10 cellular contexts compared by ENCODE assay signal in the genomic region with DNA sequence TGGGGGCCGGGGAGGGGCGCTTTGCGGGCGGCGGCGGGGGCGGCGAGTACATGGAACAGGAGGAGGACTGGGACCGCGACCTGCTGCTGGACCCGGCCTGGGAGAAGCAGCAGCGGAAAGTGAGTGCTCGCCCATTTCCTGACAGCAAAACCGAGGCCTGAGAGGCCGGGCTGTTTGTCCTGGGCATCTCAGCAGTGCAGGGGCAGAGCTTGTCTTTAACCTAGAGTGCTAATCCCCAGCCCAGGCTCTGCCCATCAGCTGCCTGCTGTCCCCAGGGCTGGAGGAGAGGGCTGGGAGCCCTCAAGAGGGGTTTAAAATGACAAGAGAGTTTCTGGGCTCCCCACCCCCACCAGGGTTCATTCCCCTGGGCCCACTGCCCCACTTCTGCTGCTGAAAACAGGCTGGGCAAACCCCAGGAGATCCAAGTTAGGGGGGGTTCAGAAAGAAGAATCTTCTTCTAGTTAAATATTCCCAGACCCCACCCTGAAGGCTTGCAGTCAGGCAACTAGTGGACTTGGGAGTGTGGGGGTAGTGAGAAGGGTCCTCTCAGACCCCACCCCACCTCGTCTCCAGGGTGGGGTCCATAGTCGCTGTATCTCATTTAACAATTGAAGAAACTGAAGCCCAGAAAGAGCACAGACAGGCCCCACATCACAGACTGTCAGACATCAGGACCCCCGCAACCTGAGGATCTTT. TPM values are rescaled to one million over a fixed set of nuclear protein-coding genes. Genes with fewer than 3 reads are reported as not detected.
DNase-seq lines count a peak whose midpoint lies in the region; ATAC-seq and TF ChIP-seq lines count a peak whose summit lies in the region.
"Had no signal": no experiment of that assay in that cellular context is flagged by ENCODE, and none has a peak within 500 bp of the region (broad histone marks: within the 10 kb centered on the region; RNA-seq: fewer than 3 reads in every experiment).

No MANE protein-coding gene starts in this region.

- H3K27ac Mint-ChIP-seq in activated CD4-positive, alpha-beta memory T cell treated with anti-CD3 and anti-CD28 coated beads for 36 hours: no peak overlapping the region

- in situ Hi-C loops in transverse colon (cut with MboI; ENCODE audit: low pct_ligation_motif_present in 1 of 4, low pct_unique_long_range_greater_than_20kb in 1 of 4, low sequenced_read_pairs in 3 of 4): no loop called here

- no peaks in the 10 kb centered on the region for H3K9me3 ChIP-seq in right atrium auricular region
- no peaks in the 10 kb centered on the region for H3K9me3 ChIP-seq in iPS-20b (ENCODE audit: insufficient read depth, low read depth, low read length)
- no peaks in the 10 kb centered on the region for H3K9me3 ChIP-seq in transverse colon

- ATAC-seq in Right ventricle myocardium inferior: no peak
- ATAC-seq in GM21526 (IDR thresholded peaks at IDR 0.05; ENCODE audit: low FRiP score, unreplicated experiment): no peak
- ATAC-seq in foreskin keratinocyte: no peak

- CTCF ChIA-PET in activated CD4-positive, alpha-beta memory T cell treated with anti-CD3 and anti-CD28 coated beads for 36 hours (lab: Charles Lee): interaction anchor here (1.6 to 4.6 kb wide), 2 partner anchors 45 to 131 kb away, joined by 8 to 44 read pairs; a partner anchor contains a TSS

- H3K4me3 Mint-ChIP-seq in activated CD4-positive, alpha-beta memory T cell treated with anti-CD3 and anti-CD28 coated beads for 36 hours: peak overlapping the region; percentile 80

- no peaks in the 10 kb centered on the region for H3K27me3 Mint-ChIP-seq in activated CD4-positive, alpha-beta memory T cell treated with anti-CD3 and anti-CD28 coated beads for 36 hours

- H3K27me3 ChIP-seq in right atrium auricular region: no peaks in the 10 kb centered on the region
- no peaks in the 10 kb centered on the region for H3K27me3 ChIP-seq in iPS-20b (ENCODE audit: insufficient read depth, low read length)
- H3K27me3 ChIP-seq in transverse colon: peaks cover 11% of the 10 kb centered on the region
- H3K27me3 ChIP-seq in foreskin keratinocyte: peaks cover 33% of the 10 kb centered on the region

- WGBS in transverse colon (ENCODE audit: low coverage in 1 of 2), 2 donors: 35 to 80% methylated on average over 1 to 18 of the region's 18 CpGs

- peaks cover 0 to 45% of the 10 kb centered on the region in 2 donors for H3K4me1 ChIP-seq in right atrium auricular region
- H3K4me1 ChIP-seq in iPS-20b (ENCODE audit: insufficient read depth, low read length): peaks cover 12% of the 10 kb centered on the region
- H3K4me1 ChIP-seq in transverse colon: peaks cover 6 to 30% (median 19%) of the 10 kb centered on the region in 4 donors
- peaks cover 3% of the 10 kb centered on the region for H3K4me1 ChIP-seq in foreskin keratinocyte

- TF ChIP-seq POLR2A in transverse colon (IDR thresholded peaks at IDR 0.05): no peak

- H3K36me3 ChIP-seq in right atrium auricular region (peaks cover 2% of the 10 kb centered on the region), iPS-20b (ENCODE audit: insufficient read depth, low read depth, low read length) (no peaks in the 10 kb centered on the region), transverse colon (no peaks in the 10 kb centered on the region)

- H3K36me3 Mint-ChIP-seq in activated CD4-positive, alpha-beta memory T cell treated with anti-CD3 and anti-CD28 coated beads for 36 hours: no peaks in the 10 kb centered on the region

- no peak for TF ChIP-seq EP300 in transverse colon (IDR thresholded peaks at IDR 0.05; ENCODE audit: low read depth)

- POLR2A ChIA-PET in activated CD4-positive, alpha-beta memory T cell treated with anti-CD3 and anti-CD28 coated beads for 36 hours (lab: Charles Lee): interaction anchor here (1.1 to 2.2 kb wide), 6 partner anchors 8 to 131 kb away, joined by 3 to 16 read pairs (median 4); a partner anchor contains a TSS

- H3K4me1 Mint-ChIP-seq in activated CD4-positive, alpha-beta memory T cell treated with anti-CD3 and anti-CD28 coated beads for 36 hours (ENCODE audit: low read depth): peaks cover 14% of the 10 kb centered on the region

- H3K4me3 ChIP-seq in right atrium auricular region (peak overlapping the region in 1 of 2 donors; percentile 91), iPS-20b (ENCODE audit: low read length) (peak overlapping the region; percentile 77), transverse colon (peak overlapping the region in 2 of 4 donors; percentile 86 to 92)

- no peak for TF ChIP-seq CTCF in right atrium auricular region (IDR thresholded peaks at IDR 0.05)
- TF ChIP-seq CTCF in transverse colon (IDR thresholded peaks at IDR 0.05): no peak
- no peak for TF ChIP-seq CTCF in foreskin keratinocyte (conservative IDR thresholded peaks at IDR 0.05)

- H3K9ac ChIP-seq in iPS-20b (ENCODE audit: low read depth, low read length): peak overlapping the region; percentile 53; the same call in 1 of the 2 replicates

- intact Hi-C loops in Right ventricle myocardium inferior (cut with DNase I): loop anchor here (1.0 kb wide), 1 partner anchor 81 kb away; a partner anchor contains a TSS
- intact Hi-C loops in activated CD4-positive, alpha-beta memory T cell treated with anti-CD3 and anti-CD28 coated beads for 36 hours (cut with micrococcal nuclease): loop anchor here (1.0 to 5.0 kb wide), 6 partner anchors 46 to 295 kb away; a partner anchor contains a TSS
- intact Hi-C loops in transverse colon (cut with DNase I; ENCODE audit: low total_unique reads): no loop called here

- no peaks in the 10 kb centered on the region for H3K9me3 Mint-ChIP-seq in activated CD4-positive, alpha-beta memory T cell treated with anti-CD3 and anti-CD28 coated beads for 36 hours

- H3K27ac ChIP-seq in right atrium auricular region (peak overlapping the region in 1 of 2 donors; percentile 70), iPS-20b (ENCODE audit: low read length) (no peak overlapping the region), transverse colon (peak overlapping the region in 3 of 4 donors; percentile 78 to 88 (median 85)), foreskin keratinocyte (no peak overlapping the region)

- DNase-seq in Right ventricle myocardium inferior (ENCODE audit: missing footprints): peak; percentile 44
- no peak for DNase-seq in right atrium auricular region (ENCODE audit: low spot score)
- DNase-seq in activated CD4-positive, alpha-beta memory T cell treated with anti-CD3 and anti-CD28 coated beads for 36 hours: no peak
- DNase-seq in transverse colon: no peak
- DNase-seq in foreskin keratinocyte: no peak
- DNase-seq in cortex of kidney (lab: John Stamatoyannopoulos, UW): no peak
- DNase-seq: DMS79 treated with DMSO at 0.1 percent for 48 hours had no signal

RNA-seq across cellular contexts. Expression of a gene that starts 0.4 kb away (rescaled TPM):
- total RNA-seq in Right ventricle myocardium inferior (not detected), right atrium auricular region (not detected), transverse colon (not detected), foreskin keratinocyte (not detected in 2 replicates)
- total RNA-seq in activated CD4-positive, alpha-beta memory T cell treated with anti-CD3 and anti-CD28 coated beads for 36 hours: under 1 TPM; 0.15 to 0.24 TPM
- polyA plus RNA-seq in foreskin keratinocyte: not detected in 2 replicates
- total RNA-seq: epithelial cell of proximal tubule had no signal

RNA-seq across cellular contexts. Expression of a gene that starts 1.3 kb away (rescaled TPM):
- total RNA-seq in Right ventricle myocardium inferior: 4.0 TPM
- 10 to 100 TPM; 10.9 to 16.5 TPM for total RNA-seq in right atrium auricular region
- total RNA-seq in activated CD4-positive, alpha-beta memory T cell treated with anti-CD3 and anti-CD28 coated beads for 36 hours: 10 to 100 TPM; 13.5 to 14.9 TPM
- 10 to 100 TPM; 12.1 to 34.4 (median 13.8) TPM for total RNA-seq in transverse colon
- total RNA-seq in foreskin keratinocyte: 6.0 and 8.9 TPM in 2 replicates
- 7.8 and 9.7 TPM in 2 replicates for polyA plus RNA-seq in foreskin keratinocyte

RNA-seq across cellular contexts. Expression of a gene that starts 21.3 kb away (rescaled TPM):
- 51.0 TPM for total RNA-seq in Right ventricle myocardium inferior
- 100 to 1,000 TPM in 1 of 2 donors, 10 to 100 TPM in 1; 79.1 to 124 TPM for total RNA-seq in right atrium auricular region
- 1 to 10 TPM; 1.4 to 1.5 TPM for total RNA-seq in activated CD4-positive, alpha-beta memory T cell treated with anti-CD3 and anti-CD28 coated beads for 36 hours
- total RNA-seq in transverse colon: 10 to 100 TPM; 23.5 to 80.6 (median 39.0) TPM
- 5.4 and 5.5 TPM in 2 replicates for total RNA-seq in foreskin keratinocyte
- polyA plus RNA-seq in foreskin keratinocyte: 5.5 and 6.5 TPM in 2 replicates

RNA-seq across cellular contexts. Expression of a gene that starts 36.7 kb away (rescaled TPM):
- 20.9 TPM for total RNA-seq in Right ventricle myocardium inferior
- total RNA-seq in right atrium auricular region: 10 to 100 TPM; 37.0 to 38.7 TPM
- 10 to 100 TPM; 11.1 to 13.2 TPM for total RNA-seq in activated CD4-positive, alpha-beta memory T cell treated with anti-CD3 and anti-CD28 coated beads for 36 hours
- total RNA-seq in transverse colon: 100 to 1,000 TPM in 1 of 4 donors, 10 to 100 TPM in 3; 33.3 to 146 (median 56.0) TPM
- total RNA-seq in foreskin keratinocyte: 11.5 and 12.8 TPM in 2 replicates
- polyA plus RNA-seq in foreskin keratinocyte: 7.1 and 7.3 TPM in 2 replicates

RNA-seq across cellular contexts. Expression of a gene that starts 45.7 kb away (rescaled TPM):
- 0.27 TPM for total RNA-seq in Right ventricle myocardium inferior
- under 1 TPM; 0.26 to 0.86 TPM for total RNA-seq in right atrium auricular region
- total RNA-seq in activated CD4-positive, alpha-beta memory T cell treated with anti-CD3 and anti-CD28 coated beads for 36 hours: under 1 TPM; 0.12 to 0.24 TPM
- total RNA-seq in transverse colon: under 1 TPM in 2 of 4 donors, not detected in 2; 0.32 to 0.96 TPM
- total RNA-seq in foreskin keratinocyte: 0.32 and 0.34 TPM in 2 replicates
- polyA plus RNA-seq in foreskin keratinocyte: 0.11 and 0.13 TPM in 2 replicates

Comparison
In these comparisons a context has a peak if more than half of its experiments do, and no peak if none do; other contexts are left out.
1. H3K27ac ChIP-seq: peak in transverse colon (3 of 4); none in iPS-20b (single experiment) and foreskin keratinocyte (single experiment).